In genomic region chr13:84460989-84461388, GRCh38 we compare ENCODE assay signal across 33 cellular contexts.
"Had no signal": no experiment of that assay in that cellular context is flagged by ENCODE, and none has a peak within 500 bp of the region (broad histone marks: within the 10 kb centered on the region; RNA-seq: fewer than 3 reads in every experiment).

No MANE protein-coding gene starts in this region.

- H3K4me3 ChIP-seq: adrenal gland, ascending aorta, body of pancreas, breast epithelium, cardiac muscle cell had no signal

- ATAC-seq: activated naive CD4-positive, alpha-beta T cell treated with anti-CD3 and anti-CD28 coated beads, Interleukin-2, amount 50 U/mL, for 72 hours; activated naive CD8-positive, alpha-beta T cell treated with anti-CD3 and anti-CD28 coated beads, Interleukin-2, amount 50 U/mL, for 24 hours; activated T-cell treated with anti-CD3 and anti-CD28 coated beads, Interleukin-2, amount 50 U/mL, for 4 hours; activated T-cell treated with anti-CD3 and anti-CD28 coated beads, Interleukin-2, amount 50 U/mL, for 72 hours; activated T-helper 17 cell treated with anti-CD3 and anti-CD28 coated beads, Interleukin-2, amount 50 U/mL, for 72 hours; body of pancreas had no signal

- FAIRE-seq: astrocyte, bronchial epithelial cell had no signal

- H3K27me3 ChIP-seq: adrenal gland, ascending aorta, body of pancreas, brain microvascular endothelial cell, breast epithelium, cardiac muscle cell had no signal

- H3K27ac ChIP-seq: adrenal gland, ascending aorta, body of pancreas, brain microvascular endothelial cell, breast epithelium, cardiac muscle cell had no signal

- H3K9me3 ChIP-seq: ascending aorta, body of pancreas, breast epithelium had no signal

- H3K36me3 ChIP-seq: adrenal gland, ascending aorta, brain microvascular endothelial cell, breast epithelium, cardiac muscle cell had no signal

- H3K4me1 ChIP-seq: adrenal gland, ascending aorta, body of pancreas, breast epithelium had no signal

- DNase-seq: activated effector memory CD4-positive, alpha-beta T cell treated with anti-CD3 and anti-CD28 coated beads, Interleukin-2, amount 50 U/mL, for 16 hours; activated effector memory CD4-positive, alpha-beta T cell treated with Interleukin-2 at 50 U/mL for 16 hours; activated gamma-delta T cell; activated gamma-delta T cell treated with Interleukin-2 at 50 U/mL for 16 hours; activated naive CD4-positive, alpha-beta T cell; activated naive CD4-positive, alpha-beta T cell treated with anti-CD3 and anti-CD28 coated beads for 36 hours; activated naive CD4-positive, alpha-beta T cell treated with anti-CD3 and anti-CD28 coated beads, Interleukin-2, amount 10 ng/mL, durations not matched to agents 7 days and 5 days; activated naive CD4-positive, alpha-beta T cell treated with anti-CD3 and anti-CD28 coated beads, Interleukin-2, amount 50 U/mL, for 16 hours; activated naive CD4-positive, alpha-beta T cell treated with Interleukin-2 at 50 U/mL for 16 hours; activated naive CD8-positive, alpha-beta T cell treated with anti-CD3 and anti-CD28 coated beads for 36 hours; activated naive CD8-positive, alpha-beta T cell treated with anti-CD3 and anti-CD28 coated beads, Interleukin-2, amount 10 ng/mL, durations not matched to agents 7 days and 5 days; activated naive CD8-positive, alpha-beta T cell treated with anti-CD3 and anti-CD28 coated beads, Interleukin-2, amount 50 U/mL, for 24 hours; activated T-cell treated with anti-CD3 and anti-CD28 coated beads, Interleukin-2, amount 50 U/mL, for 24 hours; activated T-cell treated with anti-CD3 and anti-CD28 coated beads, Interleukin-2, amount 50 U/mL, for 4 hours; activated T-cell treated with anti-CD3 and anti-CD28 coated beads, Interleukin-2, amount 50 U/mL, for 48 hours; activated T-cell treated with anti-CD3 and anti-CD28 coated beads, Interleukin-2, amount 50 U/mL, for 72 hours; adrenal gland; amniotic stem cell; amygdala; anterior cingulate cortex; aorta; body of pancreas; brain microvascular endothelial cell; caudate nucleus; central memory CD4-positive, alpha-beta T cell; cerebellar nuclear complex had no signal
